In genomic region chr19:47371269-47371668, GRCh38 we compare ENCODE assay signal across 24 cellular contexts. TPM values are rescaled to one million over a fixed set of nuclear protein-coding genes. Genes with fewer than 3 reads are reported as not detected.
DNase-seq lines count a peak whose midpoint lies in the region; ATAC-seq, FAIRE-seq and TF ChIP-seq lines count a peak whose summit lies in the region.
"Had no signal": no experiment of that assay in that cellular context is flagged by ENCODE, and none has a peak within 500 bp of the region (broad histone marks: within the 10 kb centered on the region; RNA-seq: fewer than 3 reads in every experiment).

No MANE protein-coding gene starts in this region.

- no peak overlapping the region for H3K4ac ChIP-seq in IMR-90 (ENCODE audit: low read depth, low read length)

- H3K9me2 ChIP-seq in GM23248 (ENCODE audit: insufficient read depth): no peaks in the 10 kb centered on the region

- H3K4me3 ChIP-seq in BLaER1 treated with 17β-estradiol and CSF1 and Interleukin-3, amounts not matched to agents 10 nM and 100 nM: no peak overlapping the region
- no peak overlapping the region for H3K4me3 ChIP-seq in IMR-90 (ENCODE audit: insufficient read depth, low read depth, low read length)
- H3K4me3 ChIP-seq in K562: no peak overlapping the region
- H3K4me3 ChIP-seq in neutrophil (ENCODE audit: low read depth in 1 of 2, low read length in 1 of 2): peak overlapping the region; percentile 34 to 49
- H3K4me3 ChIP-seq in GM23248: no peak overlapping the region
- H3K4me3 ChIP-seq: BLaER1, GM12878 had no signal

- DNase-seq in IMR-90 (no peak), K562 (ENCODE audit: extremely low read depth in 1 of 4, low spot score in 3 of 4) (no peak), frontal cortex (ENCODE audit: low spot score in 2 of 2) (no peak), T-helper 9 cell (no peak), GM23248 (no peak)
- DNase-seq: 8988T; CD4-positive, CD25-positive, alpha-beta regulatory T cell; CD8-positive, alpha-beta memory T cell; COR-L47; DMS 273 treated with DMSO at 0.1 percent for 48 hours; DMS53; DND-41; EL; H9 had no signal

- POLR2A ChIA-PET in IMR-90 (lab: Charles Lee; ENCODE audit: unreplicated experiment) (no interaction called here), K562 (lab: Yijun Ruan, JAX) (interaction anchor here (1.0 to 1.3 kb wide), 2 partner anchors 9 to 11 kb away, joined by 3 to 5 read pairs; no protein-coding TSS in a partner anchor)

- dilution Hi-C loops in IMR-90 (cut with HindIII; ENCODE audit: low sequenced_read_pairs, unreplicated experiment): no loop called here

- TF ChIP-seq CTCF in IMR-90 (conservative IDR thresholded peaks at IDR 0.05; ENCODE audit: low read depth, low read length) (no peak), K562 (IDR thresholded peaks at IDR 0.05 in 2 of 3, conservative IDR thresholded peaks at IDR 0.05 in 1 of 3; ENCODE audit: insufficient read depth in 2 of 3, low read depth in 1 of 3, low read length in 3 of 3) (no peak), neutrophil (IDR thresholded peaks at IDR 0.05) (no peak)

- H3K14ac ChIP-seq in IMR-90 (replicated peaks; ENCODE audit: low read depth, low read length): no peak overlapping the region

- no CpG with 5 or more reads among the region's 9 CpGs for WGBS in IMR-90 (ENCODE audit: extremely low coverage in 2 of 2, insufficient read length in 1 of 2), 2 experiments
- 92% methylated on average over 9 of the region's 9 CpGs for WGBS in K562 (ENCODE audit: insufficient coverage, low coverage, missing lambda C conversion rate)
- 91 to 92% methylated on average over 9 of the region's 9 CpGs for WGBS in GM23248 (ENCODE audit: low coverage in 1 of 2, low lambda C conversion rate in 2 of 2, missing lambda C conversion rate in 2 of 2), 2 experiments

- in situ Hi-C loops in IMR-90 (cut with MboI; ENCODE audit: low sequenced_read_pairs) (no loop called here), K562 (cut with MboI) (no loop called here), GM23248 (cut with MboI) (no loop called here)

- BruUV-seq in IMR-90 (replicated peaks; lab: Mats Ljungman, UMichigan) (no TSS peak), K562 (replicated peaks; lab: Mats Ljungman, UMichigan) (no TSS peak)

- no peak overlapping the region for H3K18ac ChIP-seq in IMR-90 (ENCODE audit: low read depth, low read length)

- H3K79me2 ChIP-seq in K562 (ENCODE audit: control insufficient read depth, insufficient read depth, low read length): no peaks in the 10 kb centered on the region
- no peaks in the 10 kb centered on the region for H3K79me2 ChIP-seq in GM23248 (ENCODE audit: insufficient read depth)

- TF ChIP-seq POLR2A in IMR-90 (IDR thresholded peaks at IDR 0.05; ENCODE audit: low read depth, low read length) (no peak), K562 (conservative IDR thresholded peaks at IDR 0.05) (no peak)

- H3K36me3 ChIP-seq in BLaER1 treated with 17β-estradiol and CSF1 and Interleukin-3, amounts not matched to agents 10 nM and 100 nM: peaks cover 83 to 97% (median 91%) of the 10 kb centered on the region in 11 experiments
- peaks cover 52% of the 10 kb centered on the region for H3K36me3 ChIP-seq in IMR-90 (ENCODE audit: control insufficient read depth, insufficient read depth, low read length)
- H3K36me3 ChIP-seq in K562 (ENCODE audit: control insufficient read depth, insufficient read depth, low read length): peaks cover 80% of the 10 kb centered on the region; the same call in 2 of the 3 replicates
- peaks cover 94% of the 10 kb centered on the region for H3K36me3 ChIP-seq in neutrophil
- H3K36me3 ChIP-seq in GM23248 (ENCODE audit: low read depth): no peaks in the 10 kb centered on the region; the same call in 1 of the 2 replicates

- peaks cover 8% of the 10 kb centered on the region; the same call in 1 of the 2 replicates for H3F3A ChIP-seq in GM23248 (ENCODE audit: insufficient read depth)

- H4K91ac ChIP-seq in IMR-90 (ENCODE audit: insufficient read depth, low read depth, low read length): no peak overlapping the region

- H4K20me1 ChIP-seq in BLaER1 treated with 17β-estradiol and CSF1 and Interleukin-3, amounts not matched to agents 10 nM and 100 nM: peaks cover 0 to 70% (median 25%) of the 10 kb centered on the region in 11 experiments; a peak in 17 of 22 replicates
- H4K20me1 ChIP-seq in IMR-90 (ENCODE audit: insufficient read depth, low read length): peaks cover 13% of the 10 kb centered on the region; the same call in 1 of the 2 replicates
- no peaks in the 10 kb centered on the region for H4K20me1 ChIP-seq in K562 (replicated peaks; ENCODE audit: control insufficient read depth, insufficient read depth, low read length)
- H4K20me1 ChIP-seq in GM23248 (ENCODE audit: insufficient read depth): no peaks in the 10 kb centered on the region

- H3K9me3 ChIP-seq in BLaER1 treated with 17β-estradiol and CSF1 and Interleukin-3, amounts not matched to agents 10 nM and 100 nM (replicated peaks in 1 of 11): no peaks in the 10 kb centered on the region
- no peaks in the 10 kb centered on the region for H3K9me3 ChIP-seq in IMR-90 (ENCODE audit: control insufficient read depth, insufficient read depth, low read length)
- H3K9me3 ChIP-seq in K562 (replicated peaks; ENCODE audit: control insufficient read depth, insufficient read depth, low read depth, low read length): no peaks in the 10 kb centered on the region
- no peaks in the 10 kb centered on the region for H3K9me3 ChIP-seq in neutrophil
- no peaks in the 10 kb centered on the region for H3K9me3 ChIP-seq in GM23248 (ENCODE audit: low read depth)
- H3K9me3 ChIP-seq: BLaER1 had no signal

- H3K27ac ChIP-seq in BLaER1 treated with 17β-estradiol and CSF1 and Interleukin-3, amounts not matched to agents 10 nM and 100 nM: peak overlapping the region in 7 of 11 experiments; percentile 14 to 71 (median 63); a peak in 11 of 22 replicates
- H3K27ac ChIP-seq in IMR-90 (ENCODE audit: insufficient read depth, low read length) (no peak overlapping the region), K562 (ENCODE audit: extremely low read depth, low read depth, low read length) (no peak overlapping the region), neutrophil (peak overlapping the region; percentile 94), GM23248 (no peak overlapping the region)
- H3K27ac ChIP-seq: BLaER1 had no signal

- H2BK15ac ChIP-seq in IMR-90 (ENCODE audit: low read depth, low read length): no peak overlapping the region

- no peak overlapping the region for H2BK5ac ChIP-seq in IMR-90 (ENCODE audit: low read depth, low read length, poor library complexity, severe bottlenecking)

- no peak overlapping the region for H4K5ac ChIP-seq in IMR-90 (ENCODE audit: low read depth, low read length)

- H2BK120ac ChIP-seq in IMR-90 (ENCODE audit: low read depth, low read length): no peak overlapping the region

- no peak overlapping the region for H3K23ac ChIP-seq in IMR-90 (ENCODE audit: low read depth, low read length)

- H3K56ac ChIP-seq in IMR-90 (ENCODE audit: extremely low read depth, insufficient read depth, low read length): no peak overlapping the region

- H3K27me3 ChIP-seq in BLaER1 treated with 17β-estradiol and CSF1 and Interleukin-3, amounts not matched to agents 10 nM and 100 nM: no peaks in the 10 kb centered on the region
- H3K27me3 ChIP-seq in IMR-90 (ENCODE audit: control insufficient read depth, insufficient read depth, low read length) (no peaks in the 10 kb centered on the region), K562 (ENCODE audit: control insufficient read depth in 2 of 2, insufficient read depth in 2 of 2, low read length in 2 of 2) (no peaks in the 10 kb centered on the region), neutrophil (no peaks in the 10 kb centered on the region), GM23248 (replicated peaks; ENCODE audit: insufficient read depth) (no peaks in the 10 kb centered on the region)
- H3K27me3 ChIP-seq: BLaER1 had no signal

- peak overlapping the region in 4 of 11 experiments; percentile 47 to 62 (median 55); a peak in 6 of 22 replicates for H3K9ac ChIP-seq in BLaER1 treated with 17β-estradiol and CSF1 and Interleukin-3, amounts not matched to agents 10 nM and 100 nM
- H3K9ac ChIP-seq in IMR-90 (ENCODE audit: low read depth, low read length): no peak overlapping the region
- peak overlapping the region in 1 of 2 experiments; percentile 50; a peak in 1 of 4 replicates for H3K9ac ChIP-seq in K562 (ENCODE audit: insufficient read depth in 1 of 2, low read depth in 2 of 2, low read length in 2 of 2)
- H3K9ac ChIP-seq in GM23248: no peak overlapping the region
- H3K9ac ChIP-seq: BLaER1 had no signal

- no peak overlapping the region for H4K8ac ChIP-seq in IMR-90 (ENCODE audit: low read depth in 2 of 2, low read length in 2 of 2)

- TF ChIP-seq RAD21 in IMR-90 (IDR thresholded peaks at IDR 0.05; ENCODE audit: low read length) (no peak), K562 (CRISPR knock-in tag; conservative IDR thresholded peaks at IDR 0.05 in 1 of 2, IDR thresholded peaks at IDR 0.05 in 1 of 2) (no peak)

- H3K4me2 ChIP-seq in BLaER1 treated with 17β-estradiol and CSF1 and Interleukin-3, amounts not matched to agents 10 nM and 100 nM: peak overlapping the region in 5 of 11 experiments; percentile 52 to 82 (median 62); a peak in 9 of 22 replicates
- no peak overlapping the region for H3K4me2 ChIP-seq in IMR-90 (ENCODE audit: low read depth, low read length)
- H3K4me2 ChIP-seq in K562 (ENCODE audit: insufficient read depth, low read length): no peak overlapping the region
- no peak overlapping the region for H3K4me2 ChIP-seq in GM23248 (ENCODE audit: unreplicated experiment)
- H3K4me2 ChIP-seq: BLaER1 had no signal

- FAIRE-seq in K562 (lab: Jason Lieb, UNC) (no peak), frontal cortex (lab: Jason Lieb, UNC) (no peak)
- FAIRE-seq: GM12878, H1 had no signal

- peak overlapping the region; percentile 65 for H2AK9ac ChIP-seq in IMR-90 (replicated peaks; ENCODE audit: low read depth, low read length, poor library complexity)

- intact Hi-C loops in IMR-90 (cut with micrococcal nuclease): no loop called here
- intact Hi-C loops in K562 (cut with micrococcal nuclease): no loop called here

- H3K4me1 ChIP-seq in BLaER1 treated with 17β-estradiol and CSF1 and Interleukin-3, amounts not matched to agents 10 nM and 100 nM: peaks cover 0 to 59% (median 26%) of the 10 kb centered on the region in 10 experiments; a peak in 14 of 20 replicates
- H3K4me1 ChIP-seq in IMR-90 (ENCODE audit: control insufficient read depth, insufficient read depth, low read length): peaks cover 6% of the 10 kb centered on the region
- H3K4me1 ChIP-seq in K562 (replicated peaks in 1 of 2; ENCODE audit: control insufficient read depth in 2 of 2, insufficient read depth in 2 of 2, low read length in 2 of 2): peaks cover 0 to 5% of the 10 kb centered on the region in 2 experiments; a peak in 2 of 5 replicates
- peaks cover 44 to 66% of the 10 kb centered on the region in 2 experiments for H3K4me1 ChIP-seq in neutrophil (ENCODE audit: control insufficient read depth in 1 of 2, insufficient read depth in 1 of 2, low read depth in 1 of 2, low read length in 1 of 2)
- H3K4me1 ChIP-seq in GM23248 (ENCODE audit: insufficient read depth): peaks cover 11% of the 10 kb centered on the region
- H3K4me1 ChIP-seq: BLaER1 had no signal

- H3K9me1 ChIP-seq in IMR-90 (ENCODE audit: insufficient read depth, low read length) (peaks cover 9% of the 10 kb centered on the region), K562 (ENCODE audit: control insufficient read depth, insufficient read depth, low read length) (peaks cover 3% of the 10 kb centered on the region)

- peak overlapping the region; percentile 78; the same call in 1 of the 2 replicates for H2AK5ac ChIP-seq in IMR-90 (ENCODE audit: low read depth, low read length)

- H2AFZ ChIP-seq in IMR-90 (replicated peaks; ENCODE audit: low read length, poor library complexity): no peak overlapping the region
- no peak overlapping the region for H2AFZ ChIP-seq in K562 (ENCODE audit: low read depth, low read length)
- no peak overlapping the region for H2AFZ ChIP-seq in GM23248

- CTCF ChIA-PET in IMR-90 (lab: Yijun Ruan, JAX): no interaction called here
- CTCF ChIA-PET in K562 (lab: Yijun Ruan, JAX; ENCODE audit: low intra/inter-chr PET ratio): no interaction called here

- ATAC-seq in IMR-90 (ENCODE audit: low read depth) (no peak), K562 (no peak), HG03469 (IDR thresholded peaks at IDR 0.05; ENCODE audit: unreplicated experiment) (no peak)
- ATAC-seq: GM12878 had no signal

- no peak for TF ChIP-seq EP300 in K562 (IDR thresholded peaks at IDR 0.05; ENCODE audit: low read length)

- no peak overlapping the region for H2BK20ac ChIP-seq in IMR-90 (ENCODE audit: low read depth, low read length)

- H3K79me1 ChIP-seq in IMR-90 (ENCODE audit: low read depth in 1 of 2, low read length in 2 of 2): peaks cover 7 to 22% of the 10 kb centered on the region in 2 experiments; a peak in 3 of 4 replicates

RNA-seq across cellular contexts. Expression of gene DHX34, which starts 22.2 kb away (rescaled TPM):
- total RNA-seq in IMR-90 (2012; rRNA removed): 4.5 and 5.6 TPM in 2 replicates
- 13.7 and 14.8 TPM in 2 replicates for polyA plus RNA-seq in IMR-90 (2012; rRNA removed)
- polyA plus RNA-seq in IMR-90 (2012; cell fraction: cytosol; rRNA removed): 7.5 and 12.4 TPM in 2 replicates
- 40.2 and 104 TPM in 2 replicates for polyA plus RNA-seq in IMR-90 (2012; cell fraction: nucleus; rRNA removed; ENCODE audit: low replicate concordance)
- 53.0 and 146 TPM in 2 replicates for total RNA-seq in K562 (2011; cell fraction: chromatin; rRNA removed; ENCODE audit: low replicate concordance)
- total RNA-seq in K562 (2011; cell fraction: nucleolus; rRNA removed): 97.4 and 98.7 TPM in 2 replicates
- total RNA-seq in K562 (2011; cell fraction: nucleoplasm; rRNA removed): 51.2 and 61.0 TPM in 2 replicates
- 32.9 and 39.8 TPM in 2 replicates for total RNA-seq in K562 (2014; rRNA removed)
- 8.7 and 10.8 TPM in 2 replicates for total RNA-seq in K562 (2014; rRNA removed; fragmentation: Illumina TruSeq; extraction: Trizol)
- total RNA-seq in K562 (2015; rRNA removed; fragmentation: Illumina TruSeq; extraction: Trizol): 15.0 and 15.9 TPM in 2 replicates
- 42.0 and 42.6 TPM in 2 replicates for total RNA-seq in K562 (2021)
- 9.6 and 13.9 TPM in 2 replicates for polyA plus RNA-seq in K562 (2011; rRNA removed)
- polyA plus RNA-seq in K562 (2011; cell fraction: cytosol; rRNA removed): 8.9 and 22.2 TPM in 2 replicates
- polyA plus RNA-seq in K562 (2011; cell fraction: nucleus; rRNA removed): 76.0 and 111 TPM in 2 replicates
- 22.3 and 23.7 TPM in 2 replicates for polyA plus RNA-seq in K562 (2012)
- polyA plus RNA-seq in K562 (2014; fragmentation: Illumina TruSeq; extraction: Trizol): 16.1 and 24.9 TPM in 2 replicates
- polyA plus RNA-seq in K562 (2014; fragmentation: Nextera tagmentation; extraction: Ambion mirVana): under 1 TPM; 0.36 to 0.41 TPM
- 29.1 and 30.1 TPM in 2 replicates for polyA plus RNA-seq in K562 (2014; rRNA removed)
- 7.0 and 11.3 TPM in 2 replicates for polyA minus RNA-seq in K562 (2011; rRNA and poly(A)+ RNA removed)
- 16.7 and 17.6 TPM in 2 replicates for polyA minus RNA-seq in K562 (2011; cell fraction: cytosol; rRNA and poly(A)+ RNA removed)
- polyA minus RNA-seq in K562 (2011; cell fraction: nucleus; rRNA and poly(A)+ RNA removed): 30.8 and 33.1 TPM in 2 replicates
- 10.2 TPM for total RNA-seq in frontal cortex
- 11.0 and 13.2 TPM in 2 replicates for total RNA-seq in GM23248 (2014; rRNA removed; shearing (Covaris generic))
- 7.7 TPM in 2 replicates for polyA plus RNA-seq in GM23248 (2016; fragmentation: Nextera tagmentation; extraction: Ambion mirVana)

RNA-seq across cellular contexts. Expression of gene C5AR2, which starts 39.3 kb away (rescaled TPM):
- total RNA-seq in IMR-90 (2012; rRNA removed) (under 0.01 TPM in 1 of 2 replicates, not detected in the other), K562 (2014; rRNA removed) (0.78 and 1.1 TPM in 2 replicates), K562 (2014; rRNA removed; fragmentation: Illumina TruSeq; extraction: Trizol) (0.07 and 0.13 TPM in 2 replicates), K562 (2015; rRNA removed; fragmentation: Illumina TruSeq; extraction: Trizol) (0.04 and 0.15 TPM in 2 replicates), K562 (2021) (0.51 and 0.63 TPM in 2 replicates), frontal cortex (under 0.01 TPM)
- polyA plus RNA-seq in IMR-90 (2012; rRNA removed) (not detected in 2 replicates), K562 (2011; rRNA removed) (0.15 and 0.21 TPM in 2 replicates), K562 (2014; fragmentation: Illumina TruSeq; extraction: Trizol) (0.10 and 0.28 TPM in 2 replicates), K562 (2014; fragmentation: Nextera tagmentation; extraction: Ambion mirVana) (under 1 TPM; 0.01 to 0.13 TPM), K562 (2014; rRNA removed) (0.24 and 0.43 TPM in 2 replicates), GM23248 (2016; fragmentation: Nextera tagmentation; extraction: Ambion mirVana) (0.03 and 0.29 TPM in 2 replicates)
- 0.11 TPM in 1 of 2 replicates, not detected in the other for polyA plus RNA-seq in IMR-90 (2012; cell fraction: cytosol; rRNA removed)
- polyA plus RNA-seq in IMR-90 (2012; cell fraction: nucleus; rRNA removed; ENCODE audit: low replicate concordance): 0.03 and 0.05 TPM in 2 replicates
- total RNA-seq in K562 (2011; cell fraction: chromatin; rRNA removed; ENCODE audit: low replicate concordance): 0.77 and 1.6 TPM in 2 replicates
- 1.2 and 1.4 TPM in 2 replicates for total RNA-seq in K562 (2011; cell fraction: nucleolus; rRNA removed)
- 0.66 and 0.92 TPM in 2 replicates for total RNA-seq in K562 (2011; cell fraction: nucleoplasm; rRNA removed)
- polyA plus RNA-seq in K562 (2011; cell fraction: cytosol; rRNA removed): 0.12 and 0.69 TPM in 2 replicates
- polyA plus RNA-seq in K562 (2011; cell fraction: nucleus; rRNA removed): 0.74 and 1.5 TPM in 2 replicates
- 0.22 TPM in 2 replicates for polyA plus RNA-seq in K562 (2012)
- polyA minus RNA-seq in K562 (2011; rRNA and poly(A)+ RNA removed): 0.06 and 0.53 TPM in 2 replicates
- polyA minus RNA-seq in K562 (2011; cell fraction: cytosol; rRNA and poly(A)+ RNA removed): 0.19 TPM in 1 of 2 replicates, not detected in the other
- polyA minus RNA-seq in K562 (2011; cell fraction: nucleus; rRNA and poly(A)+ RNA removed): 0.33 and 0.40 TPM in 2 replicates
- total RNA-seq in GM23248 (2014; rRNA removed; shearing (Covaris generic)): 1.3 and 1.9 TPM in 2 replicates
- total RNA-seq: A673, G401, GM12878, H9, HT1080 had no signal
- polyA plus RNA-seq: AG04450 had no signal

RNA-seq across cellular contexts. Expression of gene MEIS3, which starts 48.1 kb away (rescaled TPM):
- total RNA-seq in IMR-90 (2012; rRNA removed) (28.3 and 32.4 TPM in 2 replicates), K562 (2014; rRNA removed) (0.18 and 0.33 TPM in 2 replicates), K562 (2014; rRNA removed; fragmentation: Illumina TruSeq; extraction: Trizol) (0.32 and 0.36 TPM in 2 replicates), K562 (2015; rRNA removed; fragmentation: Illumina TruSeq; extraction: Trizol) (0.11 and 0.19 TPM in 2 replicates), K562 (2021) (0.67 and 0.71 TPM in 2 replicates), frontal cortex (104 TPM)
- polyA plus RNA-seq in IMR-90 (2012; rRNA removed) (33.0 TPM in 2 replicates), K562 (2011; rRNA removed) (0.21 and 0.80 TPM in 2 replicates), K562 (2014; fragmentation: Illumina TruSeq; extraction: Trizol) (0.28 and 0.46 TPM in 2 replicates), K562 (2014; fragmentation: Nextera tagmentation; extraction: Ambion mirVana) (under 1 TPM in 1 of 2 experiments, not detected in 1; 0.06 TPM), K562 (2014; rRNA removed) (0.74 and 0.80 TPM in 2 replicates), GM23248 (2016; fragmentation: Nextera tagmentation; extraction: Ambion mirVana) (17.6 and 20.1 TPM in 2 replicates)
- 33.1 and 39.8 TPM in 2 replicates for polyA plus RNA-seq in IMR-90 (2012; cell fraction: cytosol; rRNA removed)
- polyA plus RNA-seq in IMR-90 (2012; cell fraction: nucleus; rRNA removed; ENCODE audit: low replicate concordance): 97.7 and 112 TPM in 2 replicates
- 4.0 and 10.9 TPM in 2 replicates for total RNA-seq in K562 (2011; cell fraction: chromatin; rRNA removed; ENCODE audit: low replicate concordance)
- 3.2 and 4.7 TPM in 2 replicates for total RNA-seq in K562 (2011; cell fraction: nucleolus; rRNA removed)
- 5.1 and 13.7 TPM in 2 replicates for total RNA-seq in K562 (2011; cell fraction: nucleoplasm; rRNA removed)
- polyA plus RNA-seq in K562 (2011; cell fraction: cytosol; rRNA removed): 0.63 and 1.7 TPM in 2 replicates
- 1.5 and 2.5 TPM in 2 replicates for polyA plus RNA-seq in K562 (2011; cell fraction: nucleus; rRNA removed)
- 0.57 and 2.9 TPM in 2 replicates for polyA plus RNA-seq in K562 (2012)
- 0.60 and 0.66 TPM in 2 replicates for polyA minus RNA-seq in K562 (2011; rRNA and poly(A)+ RNA removed)
- polyA minus RNA-seq in K562 (2011; cell fraction: cytosol; rRNA and poly(A)+ RNA removed): 1.0 and 1.5 TPM in 2 replicates
- 0.94 and 2.4 TPM in 2 replicates for polyA minus RNA-seq in K562 (2011; cell fraction: nucleus; rRNA and poly(A)+ RNA removed)
- total RNA-seq in GM23248 (2014; rRNA removed; shearing (Covaris generic)): 51.5 and 56.1 TPM in 2 replicates
- total RNA-seq: CD4-positive, CD25-positive, alpha-beta regulatory T cell; CD8-positive, alpha-beta memory T cell; GM12878 had no signal
- polyA plus RNA-seq: CD8-positive, alpha-beta memory T cell had no signal

Comparison
In these comparisons a context has a peak if more than half of its experiments do, and no peak if none do; other contexts are left out.
1. H3K27ac ChIP-seq: peak in BLaER1 treated with 17β-estradiol and CSF1 and Interleukin-3, amounts not matched to agents 10 nM and 100 nM (7 of 11) and neutrophil (single experiment); none in IMR-90 (single experiment), K562 (single experiment) and GM23248 (single experiment).
2. H3K4me3 ChIP-seq: peak in neutrophil (2 of 2); none in BLaER1 treated with 17β-estradiol and CSF1 and Interleukin-3, amounts not matched to agents 10 nM and 100 nM (0 of 10), IMR-90 (single experiment), K562 (single experiment) and GM23248 (single experiment).